In the genomic region with DNA sequence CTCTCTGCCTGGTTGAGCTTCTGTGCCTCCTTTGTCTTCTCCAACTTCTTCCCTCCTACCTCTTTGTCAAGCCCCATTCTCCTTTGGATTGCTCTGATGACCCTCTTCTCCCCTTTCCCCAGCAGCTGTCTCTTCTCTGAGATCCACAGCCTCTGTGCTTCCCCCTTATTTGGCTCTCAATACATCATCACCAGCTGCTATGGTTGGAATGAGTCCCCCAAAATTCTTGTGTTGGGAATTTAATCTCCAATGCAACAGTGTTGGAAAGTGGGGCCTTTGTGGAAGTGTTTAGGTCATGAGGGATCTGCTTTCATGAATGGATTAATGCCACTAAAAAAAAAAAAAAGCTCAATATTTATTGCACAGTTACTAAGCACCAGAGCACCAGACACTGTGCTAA, we compare ENCODE assay signal across 24 cellular contexts.
"Had no signal": no experiment of that assay in that cellular context is flagged by ENCODE, and none has a peak within 500 bp of the region (broad histone marks: within the 10 kb centered on the region; RNA-seq: fewer than 3 reads in every experiment).

No MANE protein-coding gene starts in this region.

- H3K4me1 Mint-ChIP-seq: immature natural killer cell; memory B cell; stimulated activated memory B cell treated with anti-CD40 and anti-IgM and Interleukin-4, amounts not matched to agents 10 μg/mL and 1 μg/mL and 100 μg/mL, for 72 hours had no signal

- H3K27me3 ChIP-seq: heart left ventricle, ovary, right atrium auricular region, tibial nerve, uterus had no signal

- H3K9me3 ChIP-seq: heart left ventricle, left ventricle myocardium inferior, neutrophil, ovary, right atrium auricular region, spleen, tibial nerve, uterus had no signal

- DNase-seq: heart left ventricle; hypothalamus; immature natural killer cell; left ventricle myocardium inferior; naive thymus-derived CD4-positive, alpha-beta T cell; occipital lobe; ovary; small intestine; spleen; stimulated activated CD4-positive, alpha-beta T cell treated with anti-CD3 and anti-CD28 coated beads, Interleukin-4, amount 100 ng/mL, for 24 hours; stimulated activated CD8-positive, alpha-beta memory T cell treated with anti-CD3 and anti-CD28 coated beads, Interleukin-4, amount 100 ng/mL, for 48 hours; stimulated activated naive CD4-positive, alpha-beta T cell treated with Interleukin-2 at 50 U/mL for 16 hours; stimulated activated naive CD8-positive, alpha-beta T cell treated with anti-CD3 and anti-CD28 coated beads, Interleukin-15, amount 100 ng/mL, for 72 hours; substantia nigra; uterus had no signal

- H3K4me3 Mint-ChIP-seq: immature natural killer cell; memory B cell; naive thymus-derived CD4-positive, alpha-beta T cell; natural killer cell treated with Interleukin-12 subunit alpha and Interleukin-12 subunit beta and Interleukin-15 and Interleukin-18, amount 100 ng/mL, for 72 hours; neural crest cell; stimulated activated memory B cell treated with anti-CD40 and anti-IgM and Interleukin-4, amounts not matched to agents 10 μg/mL and 1 μg/mL and 100 μg/mL, for 72 hours; stimulated activated naive CD8-positive, alpha-beta T cell treated with anti-CD3 and anti-CD28 coated beads, Interleukin-15, amount 100 ng/mL, for 72 hours; type B pancreatic cell had no signal

- H3K4me3 ChIP-seq: heart left ventricle, left ventricle myocardium inferior, ovary, right atrium auricular region, spleen, tibial nerve, uterus had no signal

- H3K9me3 Mint-ChIP-seq: immature natural killer cell; natural killer cell treated with Interleukin-12 subunit alpha and Interleukin-12 subunit beta and Interleukin-15 and Interleukin-18, amount 100 ng/mL, for 72 hours; neural crest cell; stimulated activated memory B cell treated with anti-CD40 and anti-IgM and Interleukin-4, amounts not matched to agents 10 μg/mL and 1 μg/mL and 100 μg/mL, for 72 hours; stimulated activated naive CD8-positive, alpha-beta T cell treated with anti-CD3 and anti-CD28 coated beads, Interleukin-15, amount 100 ng/mL, for 72 hours; type B pancreatic cell had no signal

- H3K27ac Mint-ChIP-seq: immature natural killer cell; memory B cell; naive thymus-derived CD4-positive, alpha-beta T cell; natural killer cell treated with Interleukin-12 subunit alpha and Interleukin-12 subunit beta and Interleukin-15 and Interleukin-18, amount 100 ng/mL, for 72 hours; progenitor cell of endocrine pancreas; stimulated activated memory B cell treated with anti-CD40 and anti-IgM and Interleukin-4, amounts not matched to agents 10 μg/mL and 1 μg/mL and 100 μg/mL, for 72 hours; stimulated activated naive CD8-positive, alpha-beta T cell treated with anti-CD3 and anti-CD28 coated beads, Interleukin-15, amount 100 ng/mL, for 72 hours; type B pancreatic cell had no signal

- H3K36me3 ChIP-seq: heart left ventricle, left ventricle myocardium inferior, neutrophil, ovary, right atrium auricular region, spleen, tibial nerve, uterus had no signal

- H3K27ac ChIP-seq: heart left ventricle, left ventricle myocardium inferior, neutrophil, ovary, right atrium auricular region, spleen, tibial nerve, uterus had no signal

- H3K4me1 ChIP-seq: heart left ventricle, left ventricle myocardium inferior, right atrium auricular region, spleen, uterus had no signal

- H3K36me3 Mint-ChIP-seq: immature natural killer cell; memory B cell; naive thymus-derived CD4-positive, alpha-beta T cell; natural killer cell treated with Interleukin-12 subunit alpha and Interleukin-12 subunit beta and Interleukin-15 and Interleukin-18, amount 100 ng/mL, for 72 hours; stimulated activated memory B cell treated with anti-CD40 and anti-IgM and Interleukin-4, amounts not matched to agents 10 μg/mL and 1 μg/mL and 100 μg/mL, for 72 hours; type B pancreatic cell had no signal
